In genomic region chr9:82490019-82490499, GRCh38 we compare ENCODE assay signal across 13 cellular contexts.
DNase-seq lines count a peak whose midpoint lies in the region; ATAC-seq and TF ChIP-seq lines count a peak whose summit lies in the region.
"Had no signal": no experiment of that assay in that cellular context is flagged by ENCODE, and none has a peak within 500 bp of the region (broad histone marks: within the 10 kb centered on the region; RNA-seq: fewer than 3 reads in every experiment).

No MANE protein-coding gene starts in this region.

- ATAC-seq in HG03342 (IDR thresholded peaks at IDR 0.05; ENCODE audit: unreplicated experiment) = no peak
- no peak for ATAC-seq in HG03442 (IDR thresholded peaks at IDR 0.05; ENCODE audit: unreplicated experiment)
- no peak for ATAC-seq in activated CD8-positive, alpha-beta memory T cell treated with anti-CD3 and anti-CD28 coated beads, Interleukin-2, amount 10 ng/mL, durations not matched to agents 7 days and 5 days
- ATAC-seq: naive thymus-derived CD8-positive, alpha-beta T cell; Panc1 had no signal

- H4K20me1 ChIP-seq in neural progenitor cell (ENCODE audit: low read depth) = no peaks in the 10 kb centered on the region

- peak overlapping the region; percentile 38 for H3K4me2 ChIP-seq in neural progenitor cell

- no peak overlapping the region for H3K9ac ChIP-seq in neural progenitor cell

- H3K9me3 Mint-ChIP-seq in neural progenitor cell = no peaks in the 10 kb centered on the region
- peaks cover 3% of the 10 kb centered on the region for H3K9me3 Mint-ChIP-seq in activated CD8-positive, alpha-beta memory T cell treated with anti-CD3 and anti-CD28 coated beads, Interleukin-2, amount 10 ng/mL, durations not matched to agents 7 days and 5 days (ENCODE audit: low read depth)

- peaks cover 3% of the 10 kb centered on the region for H3K27me3 Mint-ChIP-seq in neural progenitor cell (ENCODE audit: insufficient read depth, low read depth)
- no peaks in the 10 kb centered on the region for H3K27me3 Mint-ChIP-seq in activated CD8-positive, alpha-beta memory T cell treated with anti-CD3 and anti-CD28 coated beads, Interleukin-2, amount 10 ng/mL, durations not matched to agents 7 days and 5 days
- H3K27me3 Mint-ChIP-seq: naive thymus-derived CD8-positive, alpha-beta T cell had no signal

- H3K4me3 Mint-ChIP-seq in neural progenitor cell = no peak overlapping the region
- no peak overlapping the region for H3K4me3 Mint-ChIP-seq in activated CD8-positive, alpha-beta memory T cell treated with anti-CD3 and anti-CD28 coated beads, Interleukin-2, amount 10 ng/mL, durations not matched to agents 7 days and 5 days
- H3K4me3 Mint-ChIP-seq: naive thymus-derived CD8-positive, alpha-beta T cell had no signal

- H3K4me1 ChIP-seq in neural progenitor cell = peaks cover 20% of the 10 kb centered on the region

- no peak overlapping the region for H3K27ac Mint-ChIP-seq in neural progenitor cell
- no peak overlapping the region for H3K27ac Mint-ChIP-seq in activated CD8-positive, alpha-beta memory T cell treated with anti-CD3 and anti-CD28 coated beads, Interleukin-2, amount 10 ng/mL, durations not matched to agents 7 days and 5 days
- H3K27ac Mint-ChIP-seq: naive thymus-derived CD8-positive, alpha-beta T cell had no signal

- H2AFZ ChIP-seq in neural progenitor cell (replicated peaks) = no peak overlapping the region

- CTCF ChIA-PET in activated CD8-positive, alpha-beta memory T cell treated with anti-CD3 and anti-CD28 coated beads, Interleukin-2, amount 10 ng/mL, durations not matched to agents 7 days and 5 days (lab: Charles Lee) = no interaction called here

- peaks cover 13% of the 10 kb centered on the region for H3K4me1 Mint-ChIP-seq in neural progenitor cell
- H3K4me1 Mint-ChIP-seq in activated CD8-positive, alpha-beta memory T cell treated with anti-CD3 and anti-CD28 coated beads, Interleukin-2, amount 10 ng/mL, durations not matched to agents 7 days and 5 days = no peaks in the 10 kb centered on the region
- H3K4me1 Mint-ChIP-seq: naive thymus-derived CD8-positive, alpha-beta T cell had no signal

- H3K9me3 ChIP-seq in neural progenitor cell (ENCODE audit: low read depth) = no peaks in the 10 kb centered on the region

- no peaks in the 10 kb centered on the region for H3K79me2 ChIP-seq in neural progenitor cell (ENCODE audit: low read depth)

- H3K36me3 ChIP-seq in neural progenitor cell = no peaks in the 10 kb centered on the region

- peaks cover 12% of the 10 kb centered on the region for H3F3A ChIP-seq in neural progenitor cell (ENCODE audit: low read depth)

- H3K27me3 ChIP-seq in neural progenitor cell = no peaks in the 10 kb centered on the region

- H3K4me3 ChIP-seq in epithelial cell of proximal tubule (ENCODE audit: low read depth, low read length) (no peak overlapping the region), neural progenitor cell (no peak overlapping the region)

- TF ChIP-seq CTCF in epithelial cell of proximal tubule (conservative IDR thresholded peaks at IDR 0.05; ENCODE audit: low read depth, low read length) (no peak), neural progenitor cell (IDR thresholded peaks at IDR 0.05) (no peak)

- DNase-seq in EL (peak; percentile 86), RPMI7951 (ENCODE audit: low read depth) (peak; percentile 69), epithelial cell of proximal tubule (ENCODE audit: low read depth) (peak; percentile 56), neural progenitor cell (ENCODE audit: low spot score) (peak; percentile 12)
- no peak for DNase-seq in activated CD8-positive, alpha-beta memory T cell treated with anti-CD3 and anti-CD28 coated beads, Interleukin-2, amount 10 ng/mL, durations not matched to agents 7 days and 5 days
- DNase-seq in activated naive CD4-positive, alpha-beta T cell treated with Interleukin-2 at 50 U/mL for 16 hours = no peak
- DNase-seq: activated CD4-positive, alpha-beta T cell treated with anti-CD3 and anti-CD28 coated beads, Interleukin-2, amount 50 U/mL, for 1 hour; naive thymus-derived CD8-positive, alpha-beta T cell; NCI-H187 treated with DMSO at 0.1 percent for 48 hours; stimulated activated CD4-positive, alpha-beta T cell treated with anti-CD3 and anti-CD28 coated beads, Interleukin-2, amount 100 ng/mL, for 48 hours had no signal

- H3K27ac ChIP-seq in neural progenitor cell = no peak overlapping the region

- no peaks in the 10 kb centered on the region for H3K36me3 Mint-ChIP-seq in neural progenitor cell
- H3K36me3 Mint-ChIP-seq in activated CD8-positive, alpha-beta memory T cell treated with anti-CD3 and anti-CD28 coated beads, Interleukin-2, amount 10 ng/mL, durations not matched to agents 7 days and 5 days = no peaks in the 10 kb centered on the region
- H3K36me3 Mint-ChIP-seq: naive thymus-derived CD8-positive, alpha-beta T cell had no signal

Comparison
In these comparisons a context has a peak if more than half of its experiments do, and no peak if none do; other contexts are left out.
1. DNase-seq: peak in EL (single experiment), RPMI7951 (single experiment), epithelial cell of proximal tubule (single experiment) and neural progenitor cell (single experiment); none in activated CD8-positive, alpha-beta memory T cell treated with anti-CD3 and anti-CD28 coated beads, Interleukin-2, amount 10 ng/mL, durations not matched to agents 7 days and 5 days (single experiment) and activated naive CD4-positive, alpha-beta T cell treated with Interleukin-2 at 50 U/mL for 16 hours (single experiment).